In genomic region chr5:39284552-39284951, GRCh38 we compare ENCODE assay signal across 1 cellular context.
TF ChIP-seq lines count a peak whose summit lies in the region.

No MANE protein-coding gene starts in this region.

TF ChIP-seq in HepG2, 621 proteins besides CTCF, POLR2A, EP300 and RAD21 (continued from another document and continues in another):
- TF ChIP-seq ZNF703 (CRISPR knock-in tag; IDR thresholded peaks at IDR 0.05; ENCODE audit: borderline replicate concordance) (no peak), MYPOP (CRISPR knock-in tag; IDR thresholded peaks at IDR 0.05) (no peak), MTA3 (CRISPR knock-in tag; IDR thresholded peaks at IDR 0.05) (no peak), ATF1 (CRISPR knock-in tag; IDR thresholded peaks at IDR 0.05) (no peak), MIER3 (CRISPR knock-in tag; IDR thresholded peaks at IDR 0.05; ENCODE audit: borderline replicate concordance) (no peak), RCOR2 (CRISPR knock-in tag; IDR thresholded peaks at IDR 0.05) (no peak), SOX13 (IDR thresholded peaks at IDR 0.05) (no peak), SOX13 (CRISPR knock-in tag; conservative IDR thresholded peaks at IDR 0.05 in 1 of 2, IDR thresholded peaks at IDR 0.05 in 1 of 2) (peak in 1 of 2 experiments; percentile 66; a peak in 2 of 4 replicates), RARA (CRISPR knock-in tag; IDR thresholded peaks at IDR 0.05) (peak; percentile 35; the same call in 1 of the 2 replicates), ZNF609 (CRISPR knock-in tag; IDR thresholded peaks at IDR 0.05; ENCODE audit: borderline replicate concordance) (0 out of 2 replicates have a peak, but pooled peaks have one; percentile 23), ZNF724P (CRISPR knock-in tag; IDR thresholded peaks at IDR 0.05; ENCODE audit: borderline replicate concordance) (no peak), SKI (IDR thresholded peaks at IDR 0.05; ENCODE audit: partially characterized antibody) (no peak), MAX (IDR thresholded peaks at IDR 0.05) (peak; percentile 62), HMGA1 (CRISPR knock-in tag; conservative IDR thresholded peaks at IDR 0.05) (no peak), SOX5 (CRISPR knock-in tag; IDR thresholded peaks at IDR 0.05; ENCODE audit: borderline replicate concordance) (peak; percentile 53; the same call in 1 of the 2 replicates), KDM6A (CRISPR knock-in tag; IDR thresholded peaks at IDR 0.05; ENCODE audit: low read depth) (peak; percentile 44; the same call in 1 of the 2 replicates), AHDC1 (CRISPR knock-in tag; IDR thresholded peaks at IDR 0.05; ENCODE audit: borderline replicate concordance) (peak; percentile 38; the same call in 1 of the 2 replicates), ZKSCAN5 (CRISPR knock-in tag; IDR thresholded peaks at IDR 0.05) (no peak), LCORL (IDR thresholded peaks at IDR 0.05) (no peak), LCORL (CRISPR knock-in tag; IDR thresholded peaks at IDR 0.05) (no peak), TEAD3 (CRISPR knock-in tag; optimal IDR thresholded peaks at IDR 0.05; ENCODE audit: borderline replicate concordance) (peak; percentile 53), ZNF564 (CRISPR knock-in tag; IDR thresholded peaks at IDR 0.05) (no peak), CEBPB (IDR thresholded peaks at IDR 0.05; ENCODE audit: borderline replicate concordance, low read depth, low read length) (no peak), GATAD2A (CRISPR knock-in tag; IDR thresholded peaks at IDR 0.05) (peak; percentile 89), YEATS2 (CRISPR knock-in tag; IDR thresholded peaks at IDR 0.05; ENCODE audit: borderline replicate concordance) (no peak), TBX3 (IDR thresholded peaks at IDR 0.05; ENCODE audit: borderline replicate concordance) (no peak; the same call in 1 of the 2 replicates), NFIB (CRISPR knock-in tag; IDR thresholded peaks at IDR 0.05; ENCODE audit: borderline replicate concordance) (no peak), ZBTB43 (CRISPR knock-in tag; conservative IDR thresholded peaks at IDR 0.05) (no peak), ZNF557 (CRISPR knock-in tag; IDR thresholded peaks at IDR 0.05) (no peak), TCF7 (IDR thresholded peaks at IDR 0.05; ENCODE audit: low read depth) (0 out of 2 replicates have a peak, but pooled peaks have one; percentile 24), BHLHE40 (IDR thresholded peaks at IDR 0.05; ENCODE audit: low read length) (peak; percentile 92), SETDB1 (CRISPR knock-in tag; IDR thresholded peaks at IDR 0.05; ENCODE audit: borderline replicate concordance) (no peak), ZUFSP (CRISPR knock-in tag; IDR thresholded peaks at IDR 0.05; ENCODE audit: borderline replicate concordance) (no peak), DNMT3B (CRISPR knock-in tag; conservative IDR thresholded peaks at IDR 0.05) (no peak), KLF12 (CRISPR knock-in tag; IDR thresholded peaks at IDR 0.05; ENCODE audit: borderline replicate concordance) (no peak), GABPB1 (CRISPR knock-in tag; IDR thresholded peaks at IDR 0.05) (no peak), ZNF160 (CRISPR knock-in tag; IDR thresholded peaks at IDR 0.05) (no peak), IRX3 (CRISPR knock-in tag; IDR thresholded peaks at IDR 0.05; ENCODE audit: borderline replicate concordance, low read depth) (no peak), ZNF891 (CRISPR knock-in tag; IDR thresholded peaks at IDR 0.05) (no peak), CCAR2 (optimal IDR thresholded peaks at IDR 0.05; ENCODE audit: low read depth, low read length) (no peak), CREM (IDR thresholded peaks at IDR 0.05) (no peak), CREM (CRISPR knock-in tag; IDR thresholded peaks at IDR 0.05) (no peak), KDM2A (CRISPR knock-in tag; IDR thresholded peaks at IDR 0.05; ENCODE audit: borderline replicate concordance, low read depth) (no peak), ETS1 (CRISPR knock-in tag; IDR thresholded peaks at IDR 0.05) (no peak), THAP11 (CRISPR knock-in tag; IDR thresholded peaks at IDR 0.05) (peak; percentile 44; the same call in 1 of the 2 replicates), SMAD3 (CRISPR knock-in tag; IDR thresholded peaks at IDR 0.05) (no peak), ZNF331 (CRISPR knock-in tag; IDR thresholded peaks at IDR 0.05) (peak; percentile 53; the same call in 1 of the 2 replicates), ZNF20 (CRISPR knock-in tag; IDR thresholded peaks at IDR 0.05) (no peak), ZNF780A (CRISPR knock-in tag; IDR thresholded peaks at IDR 0.05) (no peak), NCOA1 (CRISPR knock-in tag; IDR thresholded peaks at IDR 0.05) (no peak), EHMT2 (IDR thresholded peaks at IDR 0.05; ENCODE audit: borderline replicate concordance, low read depth, low read length) (no peak), ZBTB25 (CRISPR knock-in tag; IDR thresholded peaks at IDR 0.05) (peak; percentile 44; the same call in 1 of the 2 replicates), ZMYM3 (CRISPR knock-in tag; IDR thresholded peaks at IDR 0.05) (no peak), SSRP1 (CRISPR knock-in tag; IDR thresholded peaks at IDR 0.05) (no peak), ZSCAN9 (CRISPR knock-in tag; IDR thresholded peaks at IDR 0.05; ENCODE audit: borderline replicate concordance) (peak; percentile 74; the same call in 1 of the 2 replicates), ZNF572 (CRISPR knock-in tag; IDR thresholded peaks at IDR 0.05) (no peak), ZNF234 (CRISPR knock-in tag; conservative IDR thresholded peaks at IDR 0.05) (no peak), FOXA1 (IDR thresholded peaks at IDR 0.05) (peak; percentile 41; the same call in 1 of the 2 replicates), FOXA1 (CRISPR knock-in tag; IDR thresholded peaks at IDR 0.05) (peak; percentile 74)
